1 cellular context compared by ENCODE assay signal in the genomic region with DNA sequence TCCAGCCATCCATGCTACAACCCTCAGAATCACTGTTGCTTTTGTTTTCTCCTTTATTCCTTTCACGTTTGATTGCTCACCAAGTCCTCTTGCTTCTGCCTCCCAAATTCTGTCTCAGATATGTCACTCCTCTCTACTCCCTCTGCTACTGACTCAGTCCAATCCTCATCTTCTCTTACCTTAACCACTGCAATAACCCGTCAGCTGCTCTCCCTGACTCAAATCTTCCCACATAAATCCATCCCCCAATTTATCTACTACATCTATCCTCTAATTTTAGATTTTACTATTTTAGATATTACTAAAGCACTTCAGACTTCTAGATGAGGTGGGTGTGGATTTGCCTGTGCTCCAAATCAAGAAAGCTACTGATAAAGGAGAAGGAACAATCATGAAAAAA.
TF ChIP-seq lines count a peak whose summit lies in the region.

No MANE protein-coding gene starts in this region.

TF ChIP-seq in K562, 482 proteins besides CTCF, POLR2A, EP300 and RAD21:
- TF ChIP-seq ZNF175 (CRISPR knock-in tag; IDR thresholded peaks at IDR 0.05; ENCODE audit: low read depth) (0 out of 2 replicates have a peak, but pooled peaks have one; percentile 9), MYBL2 (IDR thresholded peaks at IDR 0.05; ENCODE audit: low read depth) (no peak), MYBL2 (CRISPR knock-in tag; IDR thresholded peaks at IDR 0.05; ENCODE audit: borderline replicate concordance) (no peak)
- TF ChIP-seq, protein P1, sequence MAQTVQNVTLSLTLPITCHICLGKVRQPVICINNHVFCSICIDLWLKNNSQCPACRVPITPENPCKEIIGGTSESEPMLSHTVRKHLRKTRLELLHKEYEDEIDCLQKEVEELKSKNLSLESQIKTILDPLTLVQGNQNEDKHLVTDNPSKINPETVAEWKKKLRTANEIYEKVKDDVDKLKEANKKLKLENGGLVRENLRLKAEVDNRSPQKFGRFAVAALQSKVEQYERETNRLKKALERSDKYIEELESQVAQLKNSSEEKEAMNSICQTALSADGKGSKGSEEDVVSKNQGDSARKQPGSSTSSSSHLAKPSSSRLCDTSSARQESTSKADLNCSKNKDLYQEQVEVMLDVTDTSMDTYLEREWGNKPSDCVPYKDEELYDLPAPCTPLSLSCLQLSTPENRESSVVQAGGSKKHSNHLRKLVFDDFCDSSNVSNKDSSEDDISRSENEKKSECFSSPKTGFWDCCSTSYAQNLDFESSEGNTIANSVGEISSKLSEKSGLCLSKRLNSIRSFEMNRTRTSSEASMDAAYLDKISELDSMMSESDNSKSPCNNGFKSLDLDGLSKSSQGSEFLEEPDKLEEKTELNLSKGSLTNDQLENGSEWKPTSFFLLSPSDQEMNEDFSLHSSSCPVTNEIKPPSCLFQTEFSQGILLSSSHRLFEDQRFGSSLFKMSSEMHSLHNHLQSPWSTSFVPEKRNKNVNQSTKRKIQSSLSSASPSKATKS (CRISPR knock-in tag; IDR thresholded peaks at IDR 0.05) = no peak
- TF ChIP-seq, protein P2, sequence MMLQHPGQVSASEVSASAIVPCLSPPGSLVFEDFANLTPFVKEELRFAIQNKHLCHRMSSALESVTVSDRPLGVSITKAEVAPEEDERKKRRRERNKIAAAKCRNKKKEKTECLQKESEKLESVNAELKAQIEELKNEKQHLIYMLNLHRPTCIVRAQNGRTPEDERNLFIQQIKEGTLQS (IDR thresholded peaks at IDR 0.05) = no peak
- TF ChIP-seq, protein P2 (CRISPR knock-in tag; conservative IDR thresholded peaks at IDR 0.05) = no peak
TF ChIP-seq in K562: peak in this region for 1.
